Comparison of ENCODE assay signal across 1 cellular context in the genomic region with DNA sequence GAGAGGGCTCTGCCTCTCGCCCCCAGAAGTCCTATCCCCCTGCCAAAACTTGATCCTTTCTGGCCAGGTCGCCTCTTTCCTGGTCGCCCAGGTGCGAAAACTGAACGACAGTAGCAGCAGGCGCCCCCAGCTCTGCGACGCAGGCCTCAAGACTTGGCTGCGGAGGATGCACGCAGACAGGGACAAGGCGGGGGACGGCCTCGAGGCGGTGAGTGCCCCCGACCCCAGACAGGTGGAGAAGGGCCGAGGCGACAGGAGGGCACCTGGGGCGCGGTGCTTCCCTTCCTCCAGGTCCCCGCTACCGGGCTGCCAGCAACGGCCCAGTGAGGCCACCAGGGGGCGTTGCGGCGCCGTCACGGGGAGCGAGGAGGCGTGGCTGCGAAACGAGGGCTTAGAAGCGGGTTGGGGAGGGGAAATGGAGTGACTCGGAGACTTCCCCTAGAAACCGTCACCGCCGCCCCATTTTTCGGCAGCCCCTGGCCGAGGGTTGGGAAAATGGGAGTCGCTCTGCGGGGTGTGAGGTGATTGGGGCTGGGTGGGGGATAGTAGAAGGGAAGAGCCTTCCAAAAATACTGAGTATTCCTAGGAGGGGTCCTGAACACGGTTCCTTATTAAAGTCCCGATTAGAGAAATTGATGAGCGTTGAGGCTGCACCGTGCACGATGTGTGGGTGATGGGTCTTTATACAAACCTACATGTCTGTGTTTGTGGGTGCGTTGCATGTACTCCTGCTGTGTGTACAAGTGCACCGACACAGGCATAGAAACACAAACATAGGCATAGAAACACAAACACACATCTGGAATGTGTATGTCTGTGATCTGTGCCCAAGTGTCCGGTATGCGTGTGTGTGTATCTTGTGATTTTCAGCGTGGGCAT.
TF ChIP-seq lines count a peak whose summit lies in the region.

No MANE protein-coding gene starts in this region.

TF ChIP-seq in HepG2, 621 proteins besides CTCF, POLR2A, EP300 and RAD21 (continued from another document and continues in another):
- TF ChIP-seq SAFB2 (CRISPR knock-in tag; IDR thresholded peaks at IDR 0.05; ENCODE audit: borderline replicate concordance, low read depth) (peak; percentile 92), NFKB2 (CRISPR knock-in tag; IDR thresholded peaks at IDR 0.05; ENCODE audit: borderline replicate concordance) (peak; percentile 74; the same call in 1 of the 2 replicates), SOX13 (IDR thresholded peaks at IDR 0.05) (no peak), SOX13 (CRISPR knock-in tag; conservative IDR thresholded peaks at IDR 0.05 in 1 of 2, IDR thresholded peaks at IDR 0.05 in 1 of 2) (peak in 1 of 2 experiments; percentile 36; a peak in 1 of 4 replicates), ZNF879 (CRISPR knock-in tag; IDR thresholded peaks at IDR 0.05) (no peak), HHEX (CRISPR knock-in tag; IDR thresholded peaks at IDR 0.05) (no peak), KMT2B (CRISPR knock-in tag; IDR thresholded peaks at IDR 0.05) (no peak), TEAD3 (CRISPR knock-in tag; optimal IDR thresholded peaks at IDR 0.05; ENCODE audit: borderline replicate concordance) (peak; percentile 66), NPAS2 (CRISPR knock-in tag; IDR thresholded peaks at IDR 0.05; ENCODE audit: borderline replicate concordance) (no peak), CREB1 (IDR thresholded peaks at IDR 0.05) (peak; percentile 60), CREB1 (CRISPR knock-in tag; IDR thresholded peaks at IDR 0.05) (no peak), ZNF652 (CRISPR knock-in tag; IDR thresholded peaks at IDR 0.05; ENCODE audit: borderline replicate concordance, low read depth) (no peak), SMARCE1 (IDR thresholded peaks at IDR 0.05; ENCODE audit: borderline replicate concordance) (no peak), ZNF501 (CRISPR knock-in tag; IDR thresholded peaks at IDR 0.05) (peak; percentile 82; the same call in 1 of the 2 replicates), ZFP36 (IDR thresholded peaks at IDR 0.05; ENCODE audit: borderline replicate concordance, low read depth, low read length, partially characterized antibody) (peak; percentile 58), ZNF136 (CRISPR knock-in tag; IDR thresholded peaks at IDR 0.05; ENCODE audit: low read depth) (no peak), GATAD1 (CRISPR knock-in tag; IDR thresholded peaks at IDR 0.05) (peak; percentile 58; the same call in 1 of the 2 replicates), ZNF562 (CRISPR knock-in tag; IDR thresholded peaks at IDR 0.05; ENCODE audit: borderline replicate concordance) (no peak), MTF1 (CRISPR knock-in tag; IDR thresholded peaks at IDR 0.05) (no peak), FOXO1 (CRISPR knock-in tag; IDR thresholded peaks at IDR 0.05) (peak; percentile 77), ZBTB7A (CRISPR knock-in tag; IDR thresholded peaks at IDR 0.05) (peak; percentile 58), MYC (CRISPR knock-in tag; IDR thresholded peaks at IDR 0.05; ENCODE audit: borderline replicate concordance) (peak; percentile 57; the same call in 1 of the 2 replicates), TP53 (CRISPR knock-in tag; conservative IDR thresholded peaks at IDR 0.05) (no peak), HMG20A (CRISPR knock-in tag; IDR thresholded peaks at IDR 0.05; ENCODE audit: borderline replicate concordance) (no peak), THYN1 (CRISPR knock-in tag; IDR thresholded peaks at IDR 0.05; ENCODE audit: borderline replicate concordance, low read depth) (no peak), SMYD3 (CRISPR knock-in tag; IDR thresholded peaks at IDR 0.05) (no peak)
- TF ChIP-seq, protein P1, sequence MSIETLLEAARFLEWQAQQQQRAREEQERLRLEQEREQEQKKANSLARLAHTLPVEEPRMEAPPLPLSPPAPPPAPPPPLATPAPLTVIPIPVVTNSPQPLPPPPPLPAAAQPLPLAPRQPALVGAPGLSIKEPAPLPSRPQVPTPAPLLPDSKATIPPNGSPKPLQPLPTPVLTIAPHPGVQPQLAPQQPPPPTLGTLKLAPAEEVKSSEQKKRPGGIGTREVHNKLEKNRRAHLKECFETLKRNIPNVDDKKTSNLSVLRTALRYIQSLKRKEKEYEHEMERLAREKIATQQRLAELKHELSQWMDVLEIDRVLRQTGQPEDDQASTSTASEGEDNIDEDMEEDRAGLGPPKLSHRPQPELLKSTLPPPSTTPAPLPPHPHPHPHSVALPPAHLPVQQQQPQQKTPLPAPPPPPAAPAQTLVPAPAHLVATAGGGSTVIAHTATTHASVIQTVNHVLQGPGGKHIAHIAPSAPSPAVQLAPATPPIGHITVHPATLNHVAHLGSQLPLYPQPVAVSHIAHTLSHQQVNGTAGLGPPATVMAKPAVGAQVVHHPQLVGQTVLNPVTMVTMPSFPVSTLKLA (IDR thresholded peaks at IDR 0.05), result no peak
- TF ChIP-seq, protein P2, sequence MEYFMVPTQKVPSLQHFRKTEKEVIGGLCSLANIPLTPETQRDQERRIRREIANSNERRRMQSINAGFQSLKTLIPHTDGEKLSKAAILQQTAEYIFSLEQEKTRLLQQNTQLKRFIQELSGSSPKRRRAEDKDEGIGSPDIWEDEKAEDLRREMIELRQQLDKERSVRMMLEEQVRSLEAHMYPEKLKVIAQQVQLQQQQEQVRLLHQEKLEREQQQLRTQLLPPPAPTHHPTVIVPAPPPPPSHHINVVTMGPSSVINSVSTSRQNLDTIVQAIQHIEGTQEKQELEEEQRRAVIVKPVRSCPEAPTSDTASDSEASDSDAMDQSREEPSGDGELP (IDR thresholded peaks at IDR 0.05; ENCODE audit: borderline replicate concordance, low read depth), result no peak
- TF ChIP-seq, protein P3, sequence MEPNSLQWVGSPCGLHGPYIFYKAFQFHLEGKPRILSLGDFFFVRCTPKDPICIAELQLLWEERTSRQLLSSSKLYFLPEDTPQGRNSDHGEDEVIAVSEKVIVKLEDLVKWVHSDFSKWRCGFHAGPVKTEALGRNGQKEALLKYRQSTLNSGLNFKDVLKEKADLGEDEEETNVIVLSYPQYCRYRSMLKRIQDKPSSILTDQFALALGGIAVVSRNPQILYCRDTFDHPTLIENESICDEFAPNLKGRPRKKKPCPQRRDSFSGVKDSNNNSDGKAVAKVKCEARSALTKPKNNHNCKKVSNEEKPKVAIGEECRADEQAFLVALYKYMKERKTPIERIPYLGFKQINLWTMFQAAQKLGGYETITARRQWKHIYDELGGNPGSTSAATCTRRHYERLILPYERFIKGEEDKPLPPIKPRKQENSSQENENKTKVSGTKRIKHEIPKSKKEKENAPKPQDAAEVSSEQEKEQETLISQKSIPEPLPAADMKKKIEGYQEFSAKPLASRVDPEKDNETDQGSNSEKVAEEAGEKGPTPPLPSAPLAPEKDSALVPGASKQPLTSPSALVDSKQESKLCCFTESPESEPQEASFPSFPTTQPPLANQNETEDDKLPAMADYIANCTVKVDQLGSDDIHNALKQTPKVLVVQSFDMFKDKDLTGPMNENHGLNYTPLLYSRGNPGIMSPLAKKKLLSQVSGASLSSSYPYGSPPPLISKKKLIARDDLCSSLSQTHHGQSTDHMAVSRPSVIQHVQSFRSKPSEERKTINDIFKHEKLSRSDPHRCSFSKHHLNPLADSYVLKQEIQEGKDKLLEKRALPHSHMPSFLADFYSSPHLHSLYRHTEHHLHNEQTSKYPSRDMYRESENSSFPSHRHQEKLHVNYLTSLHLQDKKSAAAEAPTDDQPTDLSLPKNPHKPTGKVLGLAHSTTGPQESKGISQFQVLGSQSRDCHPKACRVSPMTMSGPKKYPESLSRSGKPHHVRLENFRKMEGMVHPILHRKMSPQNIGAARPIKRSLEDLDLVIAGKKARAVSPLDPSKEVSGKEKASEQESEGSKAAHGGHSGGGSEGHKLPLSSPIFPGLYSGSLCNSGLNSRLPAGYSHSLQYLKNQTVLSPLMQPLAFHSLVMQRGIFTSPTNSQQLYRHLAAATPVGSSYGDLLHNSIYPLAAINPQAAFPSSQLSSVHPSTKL (CRISPR knock-in tag; IDR thresholded peaks at IDR 0.05), result peak; percentile 57; the same call in 1 of the 2 replicates
- TF ChIP-seq, protein P4, sequence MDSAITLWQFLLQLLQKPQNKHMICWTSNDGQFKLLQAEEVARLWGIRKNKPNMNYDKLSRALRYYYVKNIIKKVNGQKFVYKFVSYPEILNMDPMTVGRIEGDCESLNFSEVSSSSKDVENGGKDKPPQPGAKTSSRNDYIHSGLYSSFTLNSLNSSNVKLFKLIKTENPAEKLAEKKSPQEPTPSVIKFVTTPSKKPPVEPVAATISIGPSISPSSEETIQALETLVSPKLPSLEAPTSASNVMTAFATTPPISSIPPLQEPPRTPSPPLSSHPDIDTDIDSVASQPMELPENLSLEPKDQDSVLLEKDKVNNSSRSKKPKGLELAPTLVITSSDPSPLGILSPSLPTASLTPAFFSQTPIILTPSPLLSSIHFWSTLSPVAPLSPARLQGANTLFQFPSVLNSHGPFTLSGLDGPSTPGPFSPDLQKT (CRISPR knock-in tag; IDR thresholded peaks at IDR 0.05; ENCODE audit: borderline replicate concordance), result no peak
- TF ChIP-seq, protein P5, sequence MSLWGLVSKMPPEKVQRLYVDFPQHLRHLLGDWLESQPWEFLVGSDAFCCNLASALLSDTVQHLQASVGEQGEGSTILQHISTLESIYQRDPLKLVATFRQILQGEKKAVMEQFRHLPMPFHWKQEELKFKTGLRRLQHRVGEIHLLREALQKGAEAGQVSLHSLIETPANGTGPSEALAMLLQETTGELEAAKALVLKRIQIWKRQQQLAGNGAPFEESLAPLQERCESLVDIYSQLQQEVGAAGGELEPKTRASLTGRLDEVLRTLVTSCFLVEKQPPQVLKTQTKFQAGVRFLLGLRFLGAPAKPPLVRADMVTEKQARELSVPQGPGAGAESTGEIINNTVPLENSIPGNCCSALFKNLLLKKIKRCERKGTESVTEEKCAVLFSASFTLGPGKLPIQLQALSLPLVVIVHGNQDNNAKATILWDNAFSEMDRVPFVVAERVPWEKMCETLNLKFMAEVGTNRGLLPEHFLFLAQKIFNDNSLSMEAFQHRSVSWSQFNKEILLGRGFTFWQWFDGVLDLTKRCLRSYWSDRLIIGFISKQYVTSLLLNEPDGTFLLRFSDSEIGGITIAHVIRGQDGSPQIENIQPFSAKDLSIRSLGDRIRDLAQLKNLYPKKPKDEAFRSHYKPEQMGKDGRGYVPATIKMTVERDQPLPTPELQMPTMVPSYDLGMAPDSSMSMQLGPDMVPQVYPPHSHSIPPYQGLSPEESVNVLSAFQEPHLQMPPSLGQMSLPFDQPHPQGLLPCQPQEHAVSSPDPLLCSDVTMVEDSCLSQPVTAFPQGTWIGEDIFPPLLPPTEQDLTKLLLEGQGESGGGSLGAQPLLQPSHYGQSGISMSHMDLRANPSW (CRISPR knock-in tag; IDR thresholded peaks at IDR 0.05; ENCODE audit: borderline replicate concordance), result no peak
- TF ChIP-seq, protein P6, sequence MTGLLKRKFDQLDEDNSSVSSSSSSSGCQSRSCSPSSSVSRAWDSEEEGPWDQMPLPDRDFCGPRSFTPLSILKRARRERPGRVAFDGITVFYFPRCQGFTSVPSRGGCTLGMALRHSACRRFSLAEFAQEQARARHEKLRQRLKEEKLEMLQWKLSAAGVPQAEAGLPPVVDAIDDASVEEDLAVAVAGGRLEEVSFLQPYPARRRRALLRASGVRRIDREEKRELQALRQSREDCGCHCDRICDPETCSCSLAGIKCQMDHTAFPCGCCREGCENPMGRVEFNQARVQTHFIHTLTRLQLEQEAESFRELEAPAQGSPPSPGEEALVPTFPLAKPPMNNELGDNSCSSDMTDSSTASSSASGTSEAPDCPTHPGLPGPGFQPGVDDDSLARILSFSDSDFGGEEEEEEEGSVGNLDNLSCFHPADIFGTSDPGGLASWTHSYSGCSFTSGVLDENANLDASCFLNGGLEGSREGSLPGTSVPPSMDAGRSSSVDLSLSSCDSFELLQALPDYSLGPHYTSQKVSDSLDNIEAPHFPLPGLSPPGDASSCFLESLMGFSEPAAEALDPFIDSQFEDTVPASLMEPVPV (CRISPR knock-in tag; IDR thresholded peaks at IDR 0.05), result peak; percentile 76; the same call in 1 of the 2 replicates
- TF ChIP-seq, protein P7, sequence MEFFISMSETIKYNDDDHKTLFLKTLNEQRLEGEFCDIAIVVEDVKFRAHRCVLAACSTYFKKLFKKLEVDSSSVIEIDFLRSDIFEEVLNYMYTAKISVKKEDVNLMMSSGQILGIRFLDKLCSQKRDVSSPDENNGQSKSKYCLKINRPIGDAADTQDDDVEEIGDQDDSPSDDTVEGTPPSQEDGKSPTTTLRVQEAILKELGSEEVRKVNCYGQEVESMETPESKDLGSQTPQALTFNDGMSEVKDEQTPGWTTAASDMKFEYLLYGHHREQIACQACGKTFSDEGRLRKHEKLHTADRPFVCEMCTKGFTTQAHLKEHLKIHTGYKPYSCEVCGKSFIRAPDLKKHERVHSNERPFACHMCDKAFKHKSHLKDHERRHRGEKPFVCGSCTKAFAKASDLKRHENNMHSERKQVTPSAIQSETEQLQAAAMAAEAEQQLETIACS (CRISPR knock-in tag; IDR thresholded peaks at IDR 0.05), result peak; percentile 24; the same call in 1 of the 2 replicates
- TF ChIP-seq, protein P8, sequence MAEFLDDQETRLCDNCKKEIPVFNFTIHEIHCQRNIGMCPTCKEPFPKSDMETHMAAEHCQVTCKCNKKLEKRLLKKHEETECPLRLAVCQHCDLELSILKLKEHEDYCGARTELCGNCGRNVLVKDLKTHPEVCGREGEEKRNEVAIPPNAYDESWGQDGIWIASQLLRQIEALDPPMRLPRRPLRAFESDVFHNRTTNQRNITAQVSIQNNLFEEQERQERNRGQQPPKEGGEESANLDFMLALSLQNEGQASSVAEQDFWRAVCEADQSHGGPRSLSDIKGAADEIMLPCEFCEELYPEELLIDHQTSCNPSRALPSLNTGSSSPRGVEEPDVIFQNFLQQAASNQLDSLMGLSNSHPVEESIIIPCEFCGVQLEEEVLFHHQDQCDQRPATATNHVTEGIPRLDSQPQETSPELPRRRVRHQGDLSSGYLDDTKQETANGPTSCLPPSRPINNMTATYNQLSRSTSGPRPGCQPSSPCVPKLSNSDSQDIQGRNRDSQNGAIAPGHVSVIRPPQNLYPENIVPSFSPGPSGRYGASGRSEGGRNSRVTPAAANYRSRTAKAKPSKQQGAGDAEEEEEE (CRISPR knock-in tag; IDR thresholded peaks at IDR 0.05; ENCODE audit: borderline replicate concordance), result peak; percentile 97; the same call in 1 of the 2 replicates
- TF ChIP-seq, protein P9, sequence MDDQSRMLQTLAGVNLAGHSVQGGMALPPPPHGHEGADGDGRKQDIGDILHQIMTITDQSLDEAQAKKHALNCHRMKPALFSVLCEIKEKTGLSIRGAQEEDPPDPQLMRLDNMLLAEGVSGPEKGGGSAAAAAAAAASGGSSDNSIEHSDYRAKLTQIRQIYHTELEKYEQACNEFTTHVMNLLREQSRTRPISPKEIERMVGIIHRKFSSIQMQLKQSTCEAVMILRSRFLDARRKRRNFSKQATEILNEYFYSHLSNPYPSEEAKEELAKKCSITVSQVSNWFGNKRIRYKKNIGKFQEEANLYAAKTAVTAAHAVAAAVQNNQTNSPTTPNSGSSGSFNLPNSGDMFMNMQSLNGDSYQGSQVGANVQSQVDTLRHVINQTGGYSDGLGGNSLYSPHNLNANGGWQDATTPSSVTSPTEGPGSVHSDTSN (CRISPR knock-in tag; IDR thresholded peaks at IDR 0.05; ENCODE audit: borderline replicate concordance), result no peak
- TF ChIP-seq, protein P10, sequence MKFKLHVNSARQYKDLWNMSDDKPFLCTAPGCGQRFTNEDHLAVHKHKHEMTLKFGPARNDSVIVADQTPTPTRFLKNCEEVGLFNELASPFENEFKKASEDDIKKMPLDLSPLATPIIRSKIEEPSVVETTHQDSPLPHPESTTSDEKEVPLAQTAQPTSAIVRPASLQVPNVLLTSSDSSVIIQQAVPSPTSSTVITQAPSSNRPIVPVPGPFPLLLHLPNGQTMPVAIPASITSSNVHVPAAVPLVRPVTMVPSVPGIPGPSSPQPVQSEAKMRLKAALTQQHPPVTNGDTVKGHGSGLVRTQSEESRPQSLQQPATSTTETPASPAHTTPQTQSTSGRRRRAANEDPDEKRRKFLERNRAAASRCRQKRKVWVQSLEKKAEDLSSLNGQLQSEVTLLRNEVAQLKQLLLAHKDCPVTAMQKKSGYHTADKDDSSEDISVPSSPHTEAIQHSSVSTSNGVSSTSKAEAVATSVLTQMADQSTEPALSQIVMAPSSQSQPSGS (CRISPR knock-in tag; IDR thresholded peaks at IDR 0.05), result peak; percentile 39; the same call in 1 of the 2 replicates
